Comparison of ENCODE assay signal across 15 cellular contexts in genomic region chr18:27619906-27620305, GRCh38.
DNase-seq lines count a peak whose midpoint lies in the region; ATAC-seq, FAIRE-seq and TF ChIP-seq lines count a peak whose summit lies in the region.
"Had no signal": no experiment of that assay in that cellular context is flagged by ENCODE, and none has a peak within 500 bp of the region (broad histone marks: within the 10 kb centered on the region; RNA-seq: fewer than 3 reads in every experiment).

No MANE protein-coding gene starts in this region.

- no peak overlapping the region for H3K4me2 ChIP-seq in HepG2 (ENCODE audit: low read depth, low read length)
- H3K4me2 ChIP-seq: BLaER1 treated with 17β-estradiol and CSF1 and Interleukin-3, amounts not matched to agents 10 nM and 100 nM; GM23338 had no signal

- intact Hi-C loops in right lobe of liver (cut with DNase I) (no loop called here), HepG2 (cut with micrococcal nuclease; ENCODE audit: unreplicated experiment) (no loop called here), left ventricle myocardium inferior (cut with micrococcal nuclease) (loop anchor here (5.0 kb wide), 1 partner anchor 47 kb away; no protein-coding TSS in a partner anchor), posterior cingulate gyrus (cut with DNase I) (no loop called here)

- H3K79me2 ChIP-seq in HepG2 (ENCODE audit: insufficient read depth, low read length): no peaks in the 10 kb centered on the region

- DNase-seq in right lobe of liver (no peak), HepG2 (ENCODE audit: low spot score) (no peak), left ventricle myocardium inferior (no peak), nephron progenitor cell (no peak), hippocampal formation (lab: John Stamatoyannopoulos, UW) (no peak), posterior cingulate gyrus (no peak), NOMO-1 treated with dmso at 0.1 percent for 144 hours (lab: John Stamatoyannopoulos, UW; ENCODE audit: unreplicated experiment) (no peak)
- DNase-seq: ACHN; CD4-positive, CD25-positive, alpha-beta regulatory T cell; DMS 273 treated with DMSO at 0.1 percent for 48 hours; H7 had no signal

- peak overlapping the region; percentile 19 for H3K27ac Mint-ChIP-seq in nephron progenitor cell
- H3K27ac Mint-ChIP-seq: CD4-positive, CD25-positive, alpha-beta regulatory T cell; GM23338 had no signal

- no peak overlapping the region for H3K9ac ChIP-seq in HepG2 (ENCODE audit: insufficient read depth, low read depth, low read length)
- H3K9ac ChIP-seq: BLaER1 treated with 17β-estradiol and CSF1 and Interleukin-3, amounts not matched to agents 10 nM and 100 nM had no signal

- WGBS in right lobe of liver (ENCODE audit: insufficient coverage, low coverage, low lambda C conversion rate, missing lambda C conversion rate): 80% methylated on average over 2 of the region's 4 CpGs
- 54% methylated on average over 4 of the region's 4 CpGs for WGBS in HepG2 (ENCODE audit: low lambda C conversion rate)

- peaks cover 0 to 56% (median 13%) of the 10 kb centered on the region in 4 donors for H3K4me1 ChIP-seq in right lobe of liver
- no peaks in the 10 kb centered on the region for H3K4me1 ChIP-seq in HepG2 (ENCODE audit: insufficient read depth, low read length)
- H3K4me1 ChIP-seq in left ventricle myocardium inferior: peaks cover 16% of the 10 kb centered on the region
- H3K4me1 ChIP-seq: BLaER1 treated with 17β-estradiol and CSF1 and Interleukin-3, amounts not matched to agents 10 nM and 100 nM had no signal

- H3K4me3 ChIP-seq in right lobe of liver (peak overlapping the region in 1 of 3 donors; percentile 30), HepG2 (replicated peaks in 1 of 3; ENCODE audit: insufficient read depth in 1 of 3, low read depth in 2 of 3, low read length in 3 of 3) (no peak overlapping the region), left ventricle myocardium inferior (no peak overlapping the region)
- H3K4me3 ChIP-seq: BLaER1 treated with 17β-estradiol and CSF1 and Interleukin-3, amounts not matched to agents 10 nM and 100 nM; GM23338 had no signal

- TF ChIP-seq RAD21 in HepG2 (CRISPR knock-in tag; IDR thresholded peaks at IDR 0.05): no peak

- H3K36me3 ChIP-seq in right lobe of liver (no peaks in the 10 kb centered on the region), HepG2 (replicated peaks in 1 of 2; ENCODE audit: control insufficient read depth in 1 of 2, insufficient read depth in 2 of 2, low read length in 2 of 2) (no peaks in the 10 kb centered on the region), left ventricle myocardium inferior (no peaks in the 10 kb centered on the region)
- H3K36me3 ChIP-seq: BLaER1 treated with 17β-estradiol and CSF1 and Interleukin-3, amounts not matched to agents 10 nM and 100 nM had no signal

- no peaks in the 10 kb centered on the region for H3K27me3 Mint-ChIP-seq in nephron progenitor cell (ENCODE audit: low read depth, poor library complexity)
- H3K27me3 Mint-ChIP-seq: CD4-positive, CD25-positive, alpha-beta regulatory T cell had no signal

- POLR2A ChIA-PET in HepG2 (lab: Yijun Ruan, JAX): no interaction called here

- no peak overlapping the region for H3K4me3 Mint-ChIP-seq in nephron progenitor cell
- H3K4me3 Mint-ChIP-seq: CD4-positive, CD25-positive, alpha-beta regulatory T cell; GM23338 had no signal

- no peaks in the 10 kb centered on the region for H4K20me1 ChIP-seq in HepG2 (ENCODE audit: insufficient read depth, low read length)
- H4K20me1 ChIP-seq: BLaER1 treated with 17β-estradiol and CSF1 and Interleukin-3, amounts not matched to agents 10 nM and 100 nM had no signal

- in situ Hi-C loops in HepG2 (cut with HindIII; ENCODE audit: extremely low pct_ligation_motif_present, low pct_unique_long_range_greater_than_20kb): loop anchor here (25.0 kb wide), 1 partner anchor 567 kb away; the partner anchor contains the start of gene CDH2

- peak overlapping the region; percentile 48 to 72 (median 53) for H3K27ac ChIP-seq in right lobe of liver
- no peak overlapping the region for H3K27ac ChIP-seq in HepG2 (ENCODE audit: extremely low read length, insufficient read depth, low read length)
- H3K27ac ChIP-seq in left ventricle myocardium inferior (replicated peaks): peak overlapping the region; percentile 51
- H3K27ac ChIP-seq: BLaER1 treated with 17β-estradiol and CSF1 and Interleukin-3, amounts not matched to agents 10 nM and 100 nM; HL-60 had no signal

- no TSS peak for BruUV-seq in HepG2 (replicated peaks; lab: Mats Ljungman, UMichigan)

- H3K27me3 ChIP-seq in right lobe of liver (no peaks in the 10 kb centered on the region), HepG2 (ENCODE audit: control insufficient read depth in 1 of 2, insufficient read depth in 2 of 2, low read length in 2 of 2) (no peaks in the 10 kb centered on the region), left ventricle myocardium inferior (ENCODE audit: low read depth) (no peaks in the 10 kb centered on the region)
- H3K27me3 ChIP-seq: BLaER1 treated with 17β-estradiol and CSF1 and Interleukin-3, amounts not matched to agents 10 nM and 100 nM had no signal

- no peak for TF ChIP-seq CTCF in right lobe of liver (IDR thresholded peaks at IDR 0.05)
- TF ChIP-seq CTCF in HepG2 (CRISPR knock-in tag; IDR thresholded peaks at IDR 0.05): no peak
- TF ChIP-seq CTCF in left ventricle myocardium inferior (IDR thresholded peaks at IDR 0.05; ENCODE audit: borderline replicate concordance): no peak
- no peak for TF ChIP-seq CTCF in nephron progenitor cell (IDR thresholded peaks at IDR 0.05)

- H3K36me3 Mint-ChIP-seq in nephron progenitor cell (ENCODE audit: low read depth): no peaks in the 10 kb centered on the region
- H3K36me3 Mint-ChIP-seq: CD4-positive, CD25-positive, alpha-beta regulatory T cell had no signal

- no peak for TF ChIP-seq POLR2A in right lobe of liver (IDR thresholded peaks at IDR 0.05)
- no peak for TF ChIP-seq POLR2A in HepG2 (IDR thresholded peaks at IDR 0.05; ENCODE audit: insufficient read depth in 1 of 2, low read depth in 2 of 2, low read length in 2 of 2)

- no peak for FAIRE-seq in HepG2 (lab: Jason Lieb, UNC)
- FAIRE-seq: GM18507 had no signal

- no peak for TF ChIP-seq EP300 in HepG2 (IDR thresholded peaks at IDR 0.05; ENCODE audit: low read depth in 2 of 2, low read length in 2 of 2)
- TF ChIP-seq EP300 in HepG2 (CRISPR knock-in tag; IDR thresholded peaks at IDR 0.05; ENCODE audit: borderline replicate concordance): no peak

- H3K4me1 Mint-ChIP-seq in nephron progenitor cell: peaks cover 28% of the 10 kb centered on the region
- H3K4me1 Mint-ChIP-seq: CD4-positive, CD25-positive, alpha-beta regulatory T cell had no signal

- peaks cover 7% of the 10 kb centered on the region for H3K9me3 Mint-ChIP-seq in nephron progenitor cell
- H3K9me3 Mint-ChIP-seq: GM23338 had no signal

- H3K9me3 ChIP-seq in right lobe of liver (no peaks in the 10 kb centered on the region), HepG2 (ENCODE audit: low read length) (no peaks in the 10 kb centered on the region), left ventricle myocardium inferior (replicated peaks) (no peaks in the 10 kb centered on the region)
- H3K9me3 ChIP-seq: BLaER1 treated with 17β-estradiol and CSF1 and Interleukin-3, amounts not matched to agents 10 nM and 100 nM had no signal

- peak in 2 of 4 donors; percentile 7 to 11 for ATAC-seq in right lobe of liver
- no peak for ATAC-seq in HepG2
- ATAC-seq: GM23338 had no signal

- CTCF ChIA-PET in HepG2 (lab: Yijun Ruan, JAX; ENCODE audit: low intra/inter-chr PET ratio, low total read pairs): no interaction called here

- H2AFZ ChIP-seq in HepG2 (ENCODE audit: low read length): no peak overlapping the region
- H2AFZ ChIP-seq: GM23338 had no signal

TF ChIP-seq in HepG2, 621 proteins besides CTCF, POLR2A, EP300 and RAD21 (continues in another document):
- TF ChIP-seq RFXANK (CRISPR knock-in tag; IDR thresholded peaks at IDR 0.05) (no peak), TOE1 (CRISPR knock-in tag; IDR thresholded peaks at IDR 0.05) (no peak), ZHX2 (IDR thresholded peaks at IDR 0.05; ENCODE audit: low read depth) (no peak), ZHX2 (CRISPR knock-in tag; IDR thresholded peaks at IDR 0.05; ENCODE audit: borderline replicate concordance) (no peak)
